ENCODE assay signal across 1 cellular context in the genomic region with DNA sequence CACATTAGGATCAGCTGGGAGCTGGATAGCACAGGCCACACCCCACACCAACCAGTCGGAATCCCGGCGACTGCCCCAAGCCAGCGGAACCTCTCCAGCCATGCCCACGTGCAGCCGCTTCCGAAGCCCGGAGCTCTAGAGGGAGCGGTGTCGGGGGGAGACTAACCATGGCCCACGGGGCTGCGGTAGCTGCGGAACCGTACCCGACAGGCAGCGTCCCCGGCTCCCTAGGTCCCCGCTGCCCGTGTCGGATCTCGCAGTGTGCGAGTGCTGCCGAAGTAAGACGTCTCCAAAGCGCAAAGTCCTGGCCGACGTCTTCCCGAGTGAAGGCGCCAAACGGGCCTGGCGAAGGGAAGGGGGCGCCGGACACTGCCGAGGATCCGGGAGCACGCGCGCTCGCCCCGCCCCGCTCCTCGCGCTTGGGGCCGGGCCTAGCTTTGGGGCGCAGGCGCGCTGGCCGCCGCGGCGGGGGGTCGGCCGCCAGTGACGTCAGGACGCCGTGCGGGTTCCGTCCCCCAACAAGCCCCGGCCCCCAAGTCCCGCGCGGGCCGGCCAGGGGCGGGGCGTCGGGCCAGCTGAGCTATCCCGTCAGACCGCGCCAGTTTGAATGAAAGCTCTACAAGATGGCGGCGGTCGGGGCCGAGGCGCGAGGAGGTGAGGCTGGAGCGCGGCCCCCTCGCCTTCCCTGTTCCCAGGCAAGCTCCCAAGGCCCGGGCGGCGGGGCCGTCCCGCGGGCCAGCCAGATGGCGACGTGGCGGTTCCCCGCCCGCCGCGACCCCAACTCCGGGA.
TF ChIP-seq lines count a peak whose summit lies in the region.

Gene SUV39H2 (plus strand): TSS at position 601 of the 789 bp plus-strand sequence. CDS start 23 bp downstream, at position 624.

TF ChIP-seq in HepG2, 621 proteins besides CTCF, POLR2A, EP300 and RAD21 (continued from another document and continues in another):
- TF ChIP-seq ZHX2 (IDR thresholded peaks at IDR 0.05; ENCODE audit: low read depth) (peak; percentile 44; the same call in 1 of the 2 replicates), ZHX2 (CRISPR knock-in tag; IDR thresholded peaks at IDR 0.05; ENCODE audit: borderline replicate concordance) (no peak; the same call in none of the 2 replicates), HDAC2 (CRISPR knock-in tag; IDR thresholded peaks at IDR 0.05) (peak; percentile 53), ZNF224 (CRISPR knock-in tag; IDR thresholded peaks at IDR 0.05) (no peak), RBM39 (IDR thresholded peaks at IDR 0.05; ENCODE audit: low read depth, low read length, poor library complexity, severe bottlenecking) (peak; percentile 92), POGZ (CRISPR knock-in tag; IDR thresholded peaks at IDR 0.05) (0 out of 2 replicates have a peak, but pooled peaks have one; percentile 1), MEIS1 (CRISPR knock-in tag; IDR thresholded peaks at IDR 0.05; ENCODE audit: borderline replicate concordance) (peak; percentile 76), ZBED4 (CRISPR knock-in tag; IDR thresholded peaks at IDR 0.05; ENCODE audit: borderline replicate concordance) (peak; percentile 91), JDP2 (CRISPR knock-in tag; IDR thresholded peaks at IDR 0.05; ENCODE audit: borderline replicate concordance) (no peak), NCOA2 (CRISPR knock-in tag; IDR thresholded peaks at IDR 0.05) (peak; percentile 47; the same call in 1 of the 2 replicates), TSC22D2 (CRISPR knock-in tag; IDR thresholded peaks at IDR 0.05; ENCODE audit: borderline replicate concordance) (0 out of 2 replicates have a peak, but pooled peaks have one; percentile 50), THAP11 (CRISPR knock-in tag; IDR thresholded peaks at IDR 0.05) (peak; percentile 51; the same call in 1 of the 2 replicates), CHCHD3 (CRISPR knock-in tag; IDR thresholded peaks at IDR 0.05) (peak; percentile 92; the same call in 1 of the 2 replicates), PCBP1 (IDR thresholded peaks at IDR 0.05; ENCODE audit: borderline replicate concordance, low read depth, low read length) (no peak), SOX5 (CRISPR knock-in tag; IDR thresholded peaks at IDR 0.05; ENCODE audit: borderline replicate concordance) (0 out of 2 replicates have a peak, but pooled peaks have one; percentile 15), EEA1 (CRISPR knock-in tag; IDR thresholded peaks at IDR 0.05; ENCODE audit: borderline replicate concordance) (0 out of 2 replicates have a peak, but pooled peaks have one; percentile 12)
- TF ChIP-seq, protein P1, sequence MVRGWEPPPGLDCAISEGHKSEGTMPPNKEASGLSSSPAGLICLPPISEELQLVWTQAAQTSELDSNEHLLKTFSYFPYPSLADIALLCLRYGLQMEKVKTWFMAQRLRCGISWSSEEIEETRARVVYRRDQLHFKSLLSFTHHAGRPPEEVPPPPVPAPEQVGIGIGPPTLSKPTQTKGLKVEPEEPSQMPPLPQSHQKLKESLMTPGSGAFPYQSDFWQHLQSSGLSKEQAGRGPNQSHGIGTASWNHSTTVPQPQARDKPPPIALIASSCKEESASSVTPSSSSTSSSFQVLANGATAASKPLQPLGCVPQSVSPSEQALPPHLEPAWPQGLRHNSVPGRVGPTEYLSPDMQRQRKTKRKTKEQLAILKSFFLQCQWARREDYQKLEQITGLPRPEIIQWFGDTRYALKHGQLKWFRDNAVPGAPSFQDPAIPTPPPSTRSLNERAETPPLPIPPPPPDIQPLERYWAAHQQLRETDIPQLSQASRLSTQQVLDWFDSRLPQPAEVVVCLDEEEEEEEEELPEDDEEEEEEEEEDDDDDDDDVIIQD (CRISPR knock-in tag; IDR thresholded peaks at IDR 0.05; ENCODE audit: low read depth): peak; percentile 31; the same call in 1 of the 2 replicates
- TF ChIP-seq, protein P2, sequence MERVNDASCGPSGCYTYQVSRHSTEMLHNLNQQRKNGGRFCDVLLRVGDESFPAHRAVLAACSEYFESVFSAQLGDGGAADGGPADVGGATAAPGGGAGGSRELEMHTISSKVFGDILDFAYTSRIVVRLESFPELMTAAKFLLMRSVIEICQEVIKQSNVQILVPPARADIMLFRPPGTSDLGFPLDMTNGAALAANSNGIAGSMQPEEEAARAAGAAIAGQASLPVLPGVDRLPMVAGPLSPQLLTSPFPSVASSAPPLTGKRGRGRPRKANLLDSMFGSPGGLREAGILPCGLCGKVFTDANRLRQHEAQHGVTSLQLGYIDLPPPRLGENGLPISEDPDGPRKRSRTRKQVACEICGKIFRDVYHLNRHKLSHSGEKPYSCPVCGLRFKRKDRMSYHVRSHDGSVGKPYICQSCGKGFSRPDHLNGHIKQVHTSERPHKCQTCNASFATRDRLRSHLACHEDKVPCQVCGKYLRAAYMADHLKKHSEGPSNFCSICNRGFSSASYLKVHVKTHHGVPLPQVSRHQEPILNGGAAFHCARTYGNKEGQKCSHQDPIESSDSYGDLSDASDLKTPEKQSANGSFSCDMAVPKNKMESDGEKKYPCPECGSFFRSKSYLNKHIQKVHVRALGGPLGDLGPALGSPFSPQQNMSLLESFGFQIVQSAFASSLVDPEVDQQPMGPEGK (CRISPR knock-in tag; IDR thresholded peaks at IDR 0.05): peak; percentile 63
- TF ChIP-seq, protein P3, sequence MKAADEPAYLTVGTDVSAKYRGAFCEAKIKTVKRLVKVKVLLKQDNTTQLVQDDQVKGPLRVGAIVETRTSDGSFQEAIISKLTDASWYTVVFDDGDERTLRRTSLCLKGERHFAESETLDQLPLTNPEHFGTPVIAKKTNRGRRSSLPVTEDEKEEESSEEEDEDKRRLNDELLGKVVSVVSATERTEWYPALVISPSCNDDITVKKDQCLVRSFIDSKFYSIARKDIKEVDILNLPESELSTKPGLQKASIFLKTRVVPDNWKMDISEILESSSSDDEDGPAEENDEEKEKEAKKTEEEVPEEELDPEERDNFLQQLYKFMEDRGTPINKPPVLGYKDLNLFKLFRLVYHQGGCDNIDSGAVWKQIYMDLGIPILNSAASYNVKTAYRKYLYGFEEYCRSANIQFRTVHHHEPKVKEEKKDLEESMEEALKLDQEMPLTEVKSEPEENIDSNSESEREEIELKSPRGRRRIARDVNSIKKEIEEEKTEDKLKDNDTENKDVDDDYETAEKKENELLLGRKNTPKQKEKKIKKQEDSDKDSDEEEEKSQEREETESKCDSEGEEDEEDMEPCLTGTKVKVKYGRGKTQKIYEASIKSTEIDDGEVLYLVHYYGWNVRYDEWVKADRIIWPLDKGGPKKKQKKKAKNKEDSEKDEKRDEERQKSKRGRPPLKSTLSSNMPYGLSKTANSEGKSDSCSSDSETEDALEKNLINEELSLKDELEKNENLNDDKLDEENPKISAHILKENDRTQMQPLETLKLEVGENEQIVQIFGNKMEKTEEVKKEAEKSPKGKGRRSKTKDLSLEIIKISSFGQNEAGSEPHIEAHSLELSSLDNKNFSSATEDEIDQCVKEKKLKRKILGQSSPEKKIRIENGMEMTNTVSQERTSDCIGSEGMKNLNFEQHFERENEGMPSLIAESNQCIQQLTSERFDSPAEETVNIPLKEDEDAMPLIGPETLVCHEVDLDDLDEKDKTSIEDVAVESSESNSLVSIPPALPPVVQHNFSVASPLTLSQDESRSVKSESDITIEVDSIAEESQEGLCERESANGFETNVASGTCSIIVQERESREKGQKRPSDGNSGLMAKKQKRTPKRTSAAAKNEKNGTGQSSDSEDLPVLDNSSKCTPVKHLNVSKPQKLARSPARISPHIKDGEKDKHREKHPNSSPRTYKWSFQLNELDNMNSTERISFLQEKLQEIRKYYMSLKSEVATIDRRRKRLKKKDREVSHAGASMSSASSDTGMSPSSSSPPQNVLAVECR (CRISPR knock-in tag; IDR thresholded peaks at IDR 0.05; ENCODE audit: borderline replicate concordance): peak; percentile 97
- TF ChIP-seq, protein P4, sequence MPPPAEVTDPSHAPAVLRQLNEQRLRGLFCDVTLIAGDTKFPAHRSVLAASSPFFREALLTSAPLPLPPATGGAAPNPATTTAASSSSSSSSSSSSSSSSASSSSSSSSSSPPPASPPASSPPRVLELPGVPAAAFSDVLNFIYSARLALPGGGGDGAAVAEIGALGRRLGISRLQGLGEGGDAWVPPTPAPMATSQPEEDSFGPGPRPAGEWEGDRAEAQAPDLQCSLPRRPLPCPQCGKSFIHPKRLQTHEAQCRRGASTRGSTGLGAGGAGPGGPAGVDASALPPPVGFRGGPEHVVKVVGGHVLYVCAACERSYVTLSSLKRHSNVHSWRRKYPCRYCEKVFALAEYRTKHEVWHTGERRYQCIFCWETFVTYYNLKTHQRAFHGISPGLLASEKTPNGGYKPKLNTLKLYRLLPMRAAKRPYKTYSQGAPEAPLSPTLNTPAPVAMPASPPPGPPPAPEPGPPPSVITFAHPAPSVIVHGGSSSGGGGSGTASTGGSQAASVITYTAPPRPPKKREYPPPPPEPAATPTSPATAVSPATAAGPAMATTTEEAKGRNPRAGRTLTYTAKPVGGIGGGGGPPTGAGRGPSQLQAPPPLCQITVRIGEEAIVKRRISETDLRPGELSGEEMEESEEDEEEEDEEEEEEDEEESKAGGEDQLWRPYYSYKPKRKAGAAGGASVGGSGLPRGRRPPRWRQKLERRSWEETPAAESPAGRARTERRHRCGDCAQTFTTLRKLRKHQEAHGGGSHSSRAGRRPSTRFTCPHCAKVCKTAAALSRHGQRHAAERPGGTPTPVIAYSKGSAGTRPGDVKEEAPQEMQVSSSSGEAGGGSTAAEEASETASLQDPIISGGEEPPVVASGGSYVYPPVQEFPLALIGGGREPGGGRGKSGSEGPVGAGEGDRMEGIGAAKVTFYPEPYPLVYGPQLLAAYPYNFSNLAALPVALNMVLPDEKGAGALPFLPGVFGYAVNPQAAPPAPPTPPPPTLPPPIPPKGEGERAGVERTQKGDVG (CRISPR knock-in tag; IDR thresholded peaks at IDR 0.05; ENCODE audit: borderline replicate concordance): peak; percentile 40; the same call in 1 of the 2 replicates
- TF ChIP-seq, protein P5, sequence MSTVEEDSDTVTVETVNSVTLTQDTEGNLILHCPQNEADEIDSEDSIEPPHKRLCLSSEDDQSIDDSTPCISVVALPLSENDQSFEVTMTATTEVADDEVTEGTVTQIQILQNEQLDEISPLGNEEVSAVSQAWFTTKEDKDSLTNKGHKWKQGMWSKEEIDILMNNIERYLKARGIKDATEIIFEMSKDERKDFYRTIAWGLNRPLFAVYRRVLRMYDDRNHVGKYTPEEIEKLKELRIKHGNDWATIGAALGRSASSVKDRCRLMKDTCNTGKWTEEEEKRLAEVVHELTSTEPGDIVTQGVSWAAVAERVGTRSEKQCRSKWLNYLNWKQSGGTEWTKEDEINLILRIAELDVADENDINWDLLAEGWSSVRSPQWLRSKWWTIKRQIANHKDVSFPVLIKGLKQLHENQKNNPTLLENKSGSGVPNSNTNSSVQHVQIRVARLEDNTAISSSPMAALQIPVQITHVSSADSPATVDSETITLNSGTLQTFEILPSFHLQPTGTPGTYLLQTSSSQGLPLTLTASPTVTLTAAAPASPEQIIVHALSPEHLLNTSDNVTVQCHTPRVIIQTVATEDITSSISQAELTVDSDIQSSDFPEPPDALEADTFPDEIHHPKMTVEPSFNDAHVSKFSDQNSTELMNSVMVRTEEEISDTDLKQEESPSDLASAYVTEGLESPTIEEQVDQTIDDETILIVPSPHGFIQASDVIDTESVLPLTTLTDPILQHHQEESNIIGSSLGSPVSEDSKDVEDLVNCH (CRISPR knock-in tag; IDR thresholded peaks at IDR 0.05): no peak
